In the genomic region with DNA sequence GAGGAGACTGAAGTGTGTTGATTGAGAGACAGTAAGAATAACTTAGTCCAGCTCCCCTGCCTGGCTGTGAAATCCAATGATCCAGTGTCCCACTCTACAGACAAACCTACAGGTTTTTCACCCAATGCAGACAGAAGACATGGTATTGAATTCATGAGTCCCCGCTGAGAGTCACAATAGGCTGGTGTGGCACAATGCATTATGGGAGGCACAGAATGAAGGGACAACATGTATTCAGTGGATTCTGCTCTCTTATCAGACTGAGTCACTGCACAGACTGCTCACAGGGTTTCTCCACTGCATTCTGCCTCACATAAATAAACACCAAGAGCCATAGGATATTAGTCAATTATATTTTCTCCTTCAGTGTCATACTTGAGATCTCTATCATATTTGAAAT, we compare ENCODE assay signal across 18 cellular contexts. TPM values are rescaled to one million over a fixed set of nuclear protein-coding genes. Genes with fewer than 3 reads are reported as not detected.
DNase-seq lines count a peak whose midpoint lies in the region; ATAC-seq and TF ChIP-seq lines count a peak whose summit lies in the region.
"Had no signal": no experiment of that assay in that cellular context is flagged by ENCODE, and none has a peak within 500 bp of the region (broad histone marks: within the 10 kb centered on the region; RNA-seq: fewer than 3 reads in every experiment).

No MANE protein-coding gene starts in this region.

- H3K27me3 ChIP-seq in PC-3 (ENCODE audit: low read length) (peaks cover 7% of the 10 kb centered on the region), testis (no peaks in the 10 kb centered on the region), stomach (peaks cover 0 to 8% (median 7%) of the 10 kb centered on the region in 3 donors)
- H3K27me3 ChIP-seq: gastrocnemius medialis, vagina had no signal

- H3K27ac ChIP-seq in PC-3 (ENCODE audit: low read length) = no peak overlapping the region
- no peak overlapping the region for H3K27ac ChIP-seq in testis
- no peak overlapping the region for H3K27ac ChIP-seq in stomach
- H3K27ac ChIP-seq: coronary artery, gastrocnemius medialis, vagina had no signal

- no peak overlapping the region for H2AFZ ChIP-seq in PC-3 (ENCODE audit: low read length)

- H3K4me3 Mint-ChIP-seq in activated naive CD8-positive, alpha-beta T cell treated with anti-CD3 and anti-CD28 coated beads, Interleukin-2, amount 50 U/mL, for 24 hours = no peak overlapping the region
- no peak overlapping the region for H3K4me3 Mint-ChIP-seq in activated naive CD8-positive, alpha-beta T cell treated with anti-CD3 and anti-CD28 coated beads for 36 hours
- H3K4me3 Mint-ChIP-seq in stimulated activated naive B cell treated with anti-CD40 and anti-IgM and Interleukin-4, amounts not matched to agents 10 μg/mL and 1 μg/mL and 100 μg/mL, for 72 hours = no peak overlapping the region
- H3K4me3 Mint-ChIP-seq: activated CD8-positive, alpha-beta T cell treated with anti-CD3 and anti-CD28 coated beads, Interleukin-2, amount 10 ng/mL, durations not matched to agents 7 days and 5 days; nephron; T-helper 2 cell treated with Interferon-gamma antibody and Interleukin-4, amounts not matched to agents 5 μg/mL and 100 μg/mL, for 36 hours had no signal

- H3K9me3 Mint-ChIP-seq in activated naive CD8-positive, alpha-beta T cell treated with anti-CD3 and anti-CD28 coated beads, Interleukin-2, amount 50 U/mL, for 24 hours = no peaks in the 10 kb centered on the region
- no peaks in the 10 kb centered on the region for H3K9me3 Mint-ChIP-seq in activated naive CD8-positive, alpha-beta T cell treated with anti-CD3 and anti-CD28 coated beads for 36 hours
- H3K9me3 Mint-ChIP-seq in stimulated activated naive B cell treated with anti-CD40 and anti-IgM and Interleukin-4, amounts not matched to agents 10 μg/mL and 1 μg/mL and 100 μg/mL, for 72 hours = peaks cover 0 to 9% of the 10 kb centered on the region in 2 donors
- H3K9me3 Mint-ChIP-seq: nephron; T-helper 2 cell treated with Interferon-gamma antibody and Interleukin-4, amounts not matched to agents 5 μg/mL and 100 μg/mL, for 36 hours had no signal

- no peaks in the 10 kb centered on the region for H3K9me2 ChIP-seq in PC-3 (replicated peaks; ENCODE audit: low read length)

- POLR2A ChIA-PET in PC-3 (lab: Charles Lee; ENCODE audit: unreplicated experiment) = no interaction called here

- DNase-seq in activated naive CD8-positive, alpha-beta T cell treated with anti-CD3 and anti-CD28 coated beads, Interleukin-2, amount 50 U/mL, for 24 hours = no peak
- no peak for DNase-seq in activated naive CD8-positive, alpha-beta T cell treated with anti-CD3 and anti-CD28 coated beads for 36 hours
- DNase-seq in PC-3 (peak; percentile 6), fibroblast of mammary gland (ENCODE audit: low read depth) (peak; percentile 12), testis (no peak), stomach (no peak)
- no peak for DNase-seq in stimulated activated naive B cell treated with anti-CD40 and anti-IgM and Interleukin-4, amounts not matched to agents 10 μg/mL and 1 μg/mL and 100 μg/mL, for 72 hours
- DNase-seq: activated naive CD4-positive, alpha-beta T cell treated with Interleukin-2 at 50 U/mL for 16 hours; gastrocnemius medialis; left colon; NCI-H1436 treated with DMSO at 0.1 percent for 48 hours; stimulated activated CD8-positive, alpha-beta memory T cell treated with anti-CD3 and anti-CD28 coated beads, Interleukin-4, amount 100 ng/mL, for 48 hours had no signal

- no peak for TF ChIP-seq EP300 in stomach (IDR thresholded peaks at IDR 0.05)

- H3K27me3 Mint-ChIP-seq in activated naive CD8-positive, alpha-beta T cell treated with anti-CD3 and anti-CD28 coated beads, Interleukin-2, amount 50 U/mL, for 24 hours = peaks cover 17% of the 10 kb centered on the region
- peaks cover 10% of the 10 kb centered on the region for H3K27me3 Mint-ChIP-seq in activated naive CD8-positive, alpha-beta T cell treated with anti-CD3 and anti-CD28 coated beads for 36 hours
- no peaks in the 10 kb centered on the region for H3K27me3 Mint-ChIP-seq in stimulated activated naive B cell treated with anti-CD40 and anti-IgM and Interleukin-4, amounts not matched to agents 10 μg/mL and 1 μg/mL and 100 μg/mL, for 72 hours

- no peaks in the 10 kb centered on the region for H3K36me3 Mint-ChIP-seq in activated naive CD8-positive, alpha-beta T cell treated with anti-CD3 and anti-CD28 coated beads, Interleukin-2, amount 50 U/mL, for 24 hours (ENCODE audit: low read depth)
- no peaks in the 10 kb centered on the region for H3K36me3 Mint-ChIP-seq in activated naive CD8-positive, alpha-beta T cell treated with anti-CD3 and anti-CD28 coated beads for 36 hours
- peaks cover 2 to 8% of the 10 kb centered on the region in 2 donors for H3K36me3 Mint-ChIP-seq in stimulated activated naive B cell treated with anti-CD40 and anti-IgM and Interleukin-4, amounts not matched to agents 10 μg/mL and 1 μg/mL and 100 μg/mL, for 72 hours

- peak; percentile 28 for ATAC-seq in activated naive CD8-positive, alpha-beta T cell treated with anti-CD3 and anti-CD28 coated beads, Interleukin-2, amount 50 U/mL, for 24 hours
- ATAC-seq in PC-3 (no peak), HG03135 (IDR thresholded peaks at IDR 0.05; ENCODE audit: unreplicated experiment) (no peak)
- peak; percentile 17 to 20 for ATAC-seq in stimulated activated naive B cell treated with anti-CD40 and anti-IgM and Interleukin-4, amounts not matched to agents 10 μg/mL and 1 μg/mL and 100 μg/mL, for 72 hours (replicated peaks)
- ATAC-seq: activated CD8-positive, alpha-beta T cell treated with anti-CD3 and anti-CD28 coated beads, Interleukin-2, amount 10 ng/mL, durations not matched to agents 7 days and 5 days; gastrocnemius medialis; left colon had no signal

- BruUV-seq in PC-3 (replicated peaks; lab: Mats Ljungman, UMichigan) = no TSS peak

- intact Hi-C loops in PC-3 (cut with micrococcal nuclease) (no loop called here), testis (cut with DNase I; ENCODE audit: low total_unique reads) (no loop called here), stomach (cut with DNase I; ENCODE audit: low total_unique reads) (no loop called here)

- TF ChIP-seq POLR2A in testis (IDR thresholded peaks at IDR 0.05) (no peak), stomach (IDR thresholded peaks at IDR 0.05) (no peak)

- H3K36me3 ChIP-seq in PC-3 (ENCODE audit: low read depth, low read length) = no peaks in the 10 kb centered on the region
- no peaks in the 10 kb centered on the region for H3K36me3 ChIP-seq in testis (ENCODE audit: low read depth, missing control alignments)
- no peaks in the 10 kb centered on the region for H3K36me3 ChIP-seq in stomach
- H3K36me3 ChIP-seq: gastrocnemius medialis, vagina had no signal

- H3K4me1 ChIP-seq in PC-3 (ENCODE audit: insufficient read depth, low read length) (no peaks in the 10 kb centered on the region), testis (no peaks in the 10 kb centered on the region), stomach (no peaks in the 10 kb centered on the region)
- H3K4me1 ChIP-seq: vagina had no signal

- H3K4me3 ChIP-seq in PC-3 (ENCODE audit: low read length) (no peak overlapping the region), fibroblast of mammary gland (ENCODE audit: control insufficient read depth, low read depth, low read length) (no peak overlapping the region), testis (no peak overlapping the region), stomach (no peak overlapping the region)
- H3K4me3 ChIP-seq: coronary artery, gastrocnemius medialis, vagina had no signal

- no peak overlapping the region for H3K9ac ChIP-seq in PC-3 (ENCODE audit: low read length)

- H4K20me1 ChIP-seq in PC-3 (ENCODE audit: low read length) = no peaks in the 10 kb centered on the region

- H3K27ac Mint-ChIP-seq in activated naive CD8-positive, alpha-beta T cell treated with anti-CD3 and anti-CD28 coated beads, Interleukin-2, amount 50 U/mL, for 24 hours = no peak overlapping the region
- H3K27ac Mint-ChIP-seq in activated naive CD8-positive, alpha-beta T cell treated with anti-CD3 and anti-CD28 coated beads for 36 hours = no peak overlapping the region
- H3K27ac Mint-ChIP-seq in stimulated activated naive B cell treated with anti-CD40 and anti-IgM and Interleukin-4, amounts not matched to agents 10 μg/mL and 1 μg/mL and 100 μg/mL, for 72 hours = peak overlapping the region; percentile 92
- H3K27ac Mint-ChIP-seq: activated CD8-positive, alpha-beta T cell treated with anti-CD3 and anti-CD28 coated beads, Interleukin-2, amount 10 ng/mL, durations not matched to agents 7 days and 5 days; nephron; T-helper 2 cell treated with Interferon-gamma antibody and Interleukin-4, amounts not matched to agents 5 μg/mL and 100 μg/mL, for 36 hours had no signal

- CTCF ChIA-PET in PC-3 (lab: Charles Lee) = no interaction called here

- no peaks in the 10 kb centered on the region for H3F3A ChIP-seq in PC-3 (ENCODE audit: low read length, unreplicated experiment)

- TF ChIP-seq CTCF in PC-3 (conservative IDR thresholded peaks at IDR 0.05; ENCODE audit: low read depth, low read length) = no peak
- no peak for TF ChIP-seq CTCF in fibroblast of mammary gland (conservative IDR thresholded peaks at IDR 0.05; ENCODE audit: control insufficient read depth, insufficient read depth, low read depth, low read length)
- no peak for TF ChIP-seq CTCF in testis (IDR thresholded peaks at IDR 0.05)
- TF ChIP-seq CTCF in stomach (IDR thresholded peaks at IDR 0.05) = no peak

- no peak overlapping the region for H3K4me2 ChIP-seq in PC-3 (ENCODE audit: low read length)

- 84 to 100% methylated on average over 1 of the region's 1 CpG for WGBS in testis, 2 donors
- 43 to 65% (median 53%) methylated on average over 1 of the region's 1 CpG for WGBS in stomach, 5 donors

- H3K4me1 Mint-ChIP-seq in activated naive CD8-positive, alpha-beta T cell treated with anti-CD3 and anti-CD28 coated beads, Interleukin-2, amount 50 U/mL, for 24 hours = peaks cover 15% of the 10 kb centered on the region
- peaks cover 7% of the 10 kb centered on the region for H3K4me1 Mint-ChIP-seq in activated naive CD8-positive, alpha-beta T cell treated with anti-CD3 and anti-CD28 coated beads for 36 hours
- H3K4me1 Mint-ChIP-seq in stimulated activated naive B cell treated with anti-CD40 and anti-IgM and Interleukin-4, amounts not matched to agents 10 μg/mL and 1 μg/mL and 100 μg/mL, for 72 hours = peaks cover 64 to 87% of the 10 kb centered on the region in 2 donors
- H3K4me1 Mint-ChIP-seq: nephron had no signal

- no peaks in the 10 kb centered on the region for H3K9me3 ChIP-seq in PC-3 (ENCODE audit: low read length)
- H3K9me3 ChIP-seq in testis = no peaks in the 10 kb centered on the region
- no peaks in the 10 kb centered on the region for H3K9me3 ChIP-seq in stomach
- H3K9me3 ChIP-seq: gastrocnemius medialis, vagina had no signal

- H3K79me2 ChIP-seq in PC-3 (ENCODE audit: low read length) = no peaks in the 10 kb centered on the region

RNA-seq across cellular contexts. Expression of a gene that starts 55.2 kb away (rescaled TPM):
- 10 to 100 TPM; 31.3 to 36.7 TPM for total RNA-seq in activated naive CD8-positive, alpha-beta T cell treated with anti-CD3 and anti-CD28 coated beads for 36 hours
- total RNA-seq in PC-3 (2014; rRNA removed) (42.4 and 44.5 TPM in 2 replicates), testis (10 to 100 TPM; 65.5 to 70.5 TPM), stomach (100 to 1,000 TPM in 1 of 5 donors, 10 to 100 TPM in 4; 25.0 to 509 (median 38.5) TPM)
- polyA plus RNA-seq in testis (ENCODE audit: insufficient read depth, low read depth, low replicate concordance) (19.1 TPM), stomach (10 to 100 TPM in 1 of 3 donors, 1 to 10 TPM in 2; 3.8 to 13.8 (median 5.9) TPM)

Comparison
In these comparisons a context has a peak if more than half of its experiments do, and no peak if none do; other contexts are left out.
1. ATAC-seq: peak in activated naive CD8-positive, alpha-beta T cell treated with anti-CD3 and anti-CD28 coated beads, Interleukin-2, amount 50 U/mL, for 24 hours (single experiment) and stimulated activated naive B cell treated with anti-CD40 and anti-IgM and Interleukin-4, amounts not matched to agents 10 μg/mL and 1 μg/mL and 100 μg/mL, for 72 hours (2 of 2); none in PC-3 (single experiment) and HG03135 (single experiment).
2. DNase-seq: peak in PC-3 (single experiment) and fibroblast of mammary gland (single experiment); none in activated naive CD8-positive, alpha-beta T cell treated with anti-CD3 and anti-CD28 coated beads, Interleukin-2, amount 50 U/mL, for 24 hours (single experiment), activated naive CD8-positive, alpha-beta T cell treated with anti-CD3 and anti-CD28 coated beads for 36 hours (single experiment), stimulated activated naive B cell treated with anti-CD40 and anti-IgM and Interleukin-4, amounts not matched to agents 10 μg/mL and 1 μg/mL and 100 μg/mL, for 72 hours (single experiment), testis (single experiment) and stomach (single experiment).